In genomic region chr9:88387035-88387732, GRCh38 we compare ENCODE assay signal across 8 cellular contexts. TPM values are rescaled to one million over a fixed set of nuclear protein-coding genes. Genes with fewer than 3 reads are reported as not detected.
A peak's percentile ranks its signal among the peaks of the same experiment; 100 is the strongest.
DNase-seq lines count a peak whose midpoint lies in the region; ATAC-seq and TF ChIP-seq lines count a peak whose summit lies in the region.

No MANE protein-coding gene starts in this region.

- peak overlapping the region; percentile 95 for H3K27ac Mint-ChIP-seq in Calu3 (ENCODE audit: unreplicated experiment)
- H3K27ac Mint-ChIP-seq in activated B cell treated with CpG ODN at 0.5 μM for 24 hours = peak overlapping the region; percentile 76
- H3K27ac Mint-ChIP-seq in nephron progenitor cell = no peak overlapping the region

- H3K27me3 Mint-ChIP-seq in Calu3 (ENCODE audit: unreplicated experiment) (no peaks in the 10 kb centered on the region), activated B cell treated with CpG ODN at 0.5 μM for 24 hours (no peaks in the 10 kb centered on the region), nephron progenitor cell (ENCODE audit: low read depth, poor library complexity) (no peaks in the 10 kb centered on the region)

- H3K4me1 Mint-ChIP-seq in Calu3 (ENCODE audit: low read depth, unreplicated experiment) = peaks cover 8% of the 10 kb centered on the region
- peaks cover 23% of the 10 kb centered on the region for H3K4me1 Mint-ChIP-seq in activated B cell treated with CpG ODN at 0.5 μM for 24 hours
- H3K4me1 Mint-ChIP-seq in nephron progenitor cell = peaks cover 43% of the 10 kb centered on the region

- peak overlapping the region; percentile 94 for H3K4me3 Mint-ChIP-seq in Calu3 (ENCODE audit: low read depth, unreplicated experiment)
- H3K4me3 Mint-ChIP-seq in activated B cell treated with CpG ODN at 0.5 μM for 24 hours = peak overlapping the region; percentile 86
- peak overlapping the region; percentile 94 for H3K4me3 Mint-ChIP-seq in nephron progenitor cell

- TF ChIP-seq CTCF in Calu3 (IDR thresholded peaks at IDR 0.05; ENCODE audit: unreplicated experiment) (no peak), activated B cell treated with CpG ODN at 0.5 μM for 24 hours (IDR thresholded peaks at IDR 0.05) (no peak), nephron progenitor cell (IDR thresholded peaks at IDR 0.05) (no peak)

- no peaks in the 10 kb centered on the region for H3K9me3 ChIP-seq in aorta (ENCODE audit: control insufficient read depth, low read length)

- ATAC-seq in activated B cell treated with CpG ODN at 0.5 μM for 24 hours (ENCODE audit: low read depth) = no peak
- ATAC-seq in aorta (ENCODE audit: low FRiP score) = peak; percentile 34
- ATAC-seq in HG03469 (IDR thresholded peaks at IDR 0.05; ENCODE audit: unreplicated experiment) = no peak

- CTCF ChIA-PET in Calu3 (lab: Charles Lee) (no interaction called here), activated B cell treated with CpG ODN at 0.5 μM for 24 hours (lab: Charles Lee) (no interaction called here)

- H3K36me3 Mint-ChIP-seq in Calu3 (ENCODE audit: insufficient read depth, unreplicated experiment) = peaks cover 21% of the 10 kb centered on the region
- peaks cover 2% of the 10 kb centered on the region for H3K36me3 Mint-ChIP-seq in activated B cell treated with CpG ODN at 0.5 μM for 24 hours (ENCODE audit: low read depth)
- H3K36me3 Mint-ChIP-seq in nephron progenitor cell (ENCODE audit: low read depth) = peaks cover 22% of the 10 kb centered on the region

- H3K27me3 ChIP-seq in aorta (ENCODE audit: control insufficient read depth in 1 of 2, insufficient read depth in 2 of 2, low read length in 1 of 2) = no peaks in the 10 kb centered on the region

- H3K9me3 Mint-ChIP-seq in Calu3 (ENCODE audit: low read depth, unreplicated experiment) (no peaks in the 10 kb centered on the region), activated B cell treated with CpG ODN at 0.5 μM for 24 hours (no peaks in the 10 kb centered on the region), nephron progenitor cell (peaks cover 1% of the 10 kb centered on the region)

- H3K27ac ChIP-seq in aorta (ENCODE audit: low read depth in 1 of 2, low read length in 2 of 2) = peak overlapping the region in 1 of 2 donors; percentile 90

- intact Hi-C loops in Calu3 (cut with micrococcal nuclease; ENCODE audit: unreplicated experiment) = loop anchor here (5.0 kb wide), 2 partner anchors 190 to 280 kb away; no protein-coding TSS in a partner anchor
- intact Hi-C loops in activated B cell treated with CpG ODN at 0.5 μM for 24 hours (cut with micrococcal nuclease) = loop anchor here (5.0 kb wide), 1 partner anchor 1440 kb away; the partner anchor contains the start of gene GAS1
- intact Hi-C loops in aorta (cut with DNase I) = loop anchor here (5.0 to 10.0 kb wide), 7 partner anchors 132 to 618 kb away; partner anchors contain the start of gene CDK20 (in 1 of the 2)

- H3K36me3 ChIP-seq in aorta (ENCODE audit: control insufficient read depth in 1 of 2, insufficient read depth in 2 of 2, low read length in 1 of 2) = no peaks in the 10 kb centered on the region

- DNase-seq in Calu3 (peak; percentile 15), HuH-7 (ENCODE audit: low spot score) (peak; percentile 28), activated B cell treated with CpG ODN at 0.5 μM for 24 hours (peak; percentile 16), fibroblast of peridontal ligament (ENCODE audit: extremely low read depth) (peak; percentile 65), nephron progenitor cell (peak; percentile 42), aorta (no peak), T-helper 9 cell (no peak)

- POLR2A ChIA-PET in activated B cell treated with CpG ODN at 0.5 μM for 24 hours (lab: Charles Lee) = no interaction called here

- peak overlapping the region; percentile 100 for H3K4me3 ChIP-seq in aorta (ENCODE audit: low read length in 2 of 2)

- WGBS in aorta, 2 donors = 6 to 8% methylated on average over 19 of the region's 19 CpGs

- BruUV-seq in Calu3 (replicated peaks; lab: Mats Ljungman, UMichigan) = no TSS peak

- peaks cover 1 to 4% of the 10 kb centered on the region in 2 donors for H3K4me1 ChIP-seq in aorta (ENCODE audit: control insufficient read depth in 1 of 2, insufficient read depth in 2 of 2, low read length in 2 of 2)

RNA-seq across cellular contexts. Expression of gene SPIN1, which starts 1.1 kb away (rescaled TPM):
- 56.7 and 59.5 TPM in 2 replicates for total RNA-seq in Calu3 (2022)
- total RNA-seq in activated B cell treated with CpG ODN at 0.5 μM for 24 hours = 20.7 TPM in 2 replicates
- 10 to 100 TPM; 79.9 to 93.3 TPM for total RNA-seq in aorta
- 10 to 100 TPM; 40.8 to 41.1 TPM for polyA plus RNA-seq in aorta

Comparison
In these comparisons a context has a peak if more than half of its experiments do, and no peak if none do; other contexts are left out.
1. DNase-seq: peak in Calu3 (single experiment), HuH-7 (single experiment), activated B cell treated with CpG ODN at 0.5 μM for 24 hours (single experiment), fibroblast of peridontal ligament (single experiment) and nephron progenitor cell (single experiment); none in aorta (0 of 2) and T-helper 9 cell (single experiment).
2. Peak in every context shown above with its lines, with median percentiles within 50 percentile points of each other: H3K4me3 Mint-ChIP-seq.